Comparison of ENCODE assay signal across 9 cellular contexts in genomic region chr17:27540300-27541105, GRCh38.
DNase-seq lines count a peak whose midpoint lies in the region; ATAC-seq and TF ChIP-seq lines count a peak whose summit lies in the region.
"Had no signal": no experiment of that assay in that cellular context is flagged by ENCODE, and none has a peak within 500 bp of the region (broad histone marks: within the 10 kb centered on the region; RNA-seq: fewer than 3 reads in every experiment).

No MANE protein-coding gene starts in this region.

- DNase-seq in G401 (ENCODE audit: low spot score) (peak; percentile 7), Right ventricle myocardium inferior (ENCODE audit: missing footprints) (peak; percentile 93), retinal pigment epithelial cell (ENCODE audit: low read depth) (peak; percentile 90), NCI-H2227 (lab: John Stamatoyannopoulos, UW; ENCODE audit: unreplicated experiment) (no peak), D341Med (ENCODE audit: low spot score) (no peak), GM20000 (ENCODE audit: low spot score) (no peak)
- no peak for DNase-seq in stimulated activated CD4-positive, alpha-beta T cell treated with anti-CD3 and anti-CD28 coated beads, Interleukin-12 subunit alpha, Interleukin-12 subunit beta, amount 100 ng/mL, for 4 hours
- DNase-seq: activated CD4-positive, CD25-positive, alpha-beta regulatory T cell treated with anti-CD3 and anti-CD28 coated beads, Interleukin-2, amount 50 U/mL, for 72 hours had no signal

- intact Hi-C loops in Right ventricle myocardium inferior (cut with DNase I), result no loop called here

- TF ChIP-seq CTCF in WI38 (IDR thresholded peaks at IDR 0.05; ENCODE audit: low read depth, low read length) (no peak), retinal pigment epithelial cell (conservative IDR thresholded peaks at IDR 0.05; ENCODE audit: low read depth, low read length) (peak; percentile 0), GM20000 (IDR thresholded peaks at IDR 0.05; ENCODE audit: extremely low read depth, missing control alignments) (no peak)

- ATAC-seq in Right ventricle myocardium inferior, result peak; percentile 91

- H3K4me3 ChIP-seq in WI38 (ENCODE audit: low read depth, low read length), result 0 out of 2 replicates have a peak overlapping the region, but pooled peaks have one; percentile 2
- H3K4me3 ChIP-seq in retinal pigment epithelial cell (ENCODE audit: low read length), result no peak overlapping the region

- in situ Hi-C loops in G401 (cut with HindIII; ENCODE audit: low sequenced_read_pairs), result no loop called here

Comparison
In these comparisons a context has a peak if more than half of its experiments do, and no peak if none do; other contexts are left out.
1. DNase-seq: peak in G401 (single experiment), Right ventricle myocardium inferior (single experiment) and retinal pigment epithelial cell (single experiment); none in NCI-H2227 (single experiment), stimulated activated CD4-positive, alpha-beta T cell treated with anti-CD3 and anti-CD28 coated beads, Interleukin-12 subunit alpha, Interleukin-12 subunit beta, amount 100 ng/mL, for 4 hours (single experiment), D341Med (single experiment) and GM20000 (single experiment).